16 cellular contexts compared by ENCODE assay signal in genomic region chr15:67224889-67225288, GRCh38. TPM values are rescaled to one million over a fixed set of nuclear protein-coding genes. Genes with fewer than 3 reads are reported as not detected.
DNase-seq lines count a peak whose midpoint lies in the region; ATAC-seq, FAIRE-seq and TF ChIP-seq lines count a peak whose summit lies in the region.
"Had no signal": no experiment of that assay in that cellular context is flagged by ENCODE, and none has a peak within 500 bp of the region (broad histone marks: within the 10 kb centered on the region; RNA-seq: fewer than 3 reads in every experiment).

No MANE protein-coding gene starts in this region.

- no peak overlapping the region for H2AFZ ChIP-seq in IMR-90 (replicated peaks; ENCODE audit: low read length, poor library complexity)
- H2AFZ ChIP-seq in mammary epithelial cell (ENCODE audit: low read depth, low read length) = no peak overlapping the region

- ATAC-seq in IMR-90 (ENCODE audit: low read depth) = peak; percentile 12; the same call in 1 of the 2 replicates
- ATAC-seq in foreskin keratinocyte = peak; percentile 92
- no peak for ATAC-seq in stimulated activated memory B cell treated with anti-CD40 and anti-IgM and Interleukin-4, amounts not matched to agents 10 μg/mL and 1 μg/mL and 100 μg/mL, for 72 hours
- ATAC-seq: Panc1 had no signal

- H3K79me2 ChIP-seq in mammary epithelial cell (ENCODE audit: insufficient read depth, low read length) = peaks cover 24% of the 10 kb centered on the region

- H3K4ac ChIP-seq in IMR-90 (ENCODE audit: low read depth, low read length) = no peak overlapping the region

- no peak overlapping the region for H3K4me3 ChIP-seq in IMR-90 (ENCODE audit: insufficient read depth, low read depth, low read length)
- no peak overlapping the region for H3K4me3 ChIP-seq in mammary epithelial cell (replicated peaks in 1 of 3; ENCODE audit: insufficient read depth in 1 of 3, low read depth in 2 of 3, low read length in 3 of 3)
- H3K4me3 ChIP-seq in small intestine (ENCODE audit: low read depth in 1 of 2, low read length in 2 of 2) = no peak overlapping the region

- intact Hi-C loops in IMR-90 (cut with micrococcal nuclease) = no loop called here
- intact Hi-C loops in mammary epithelial cell (cut with micrococcal nuclease) = loop anchor here (1.0 to 2.0 kb wide), 4 partner anchors 16 to 118 kb away; partner anchors contain the start of genes AAGAB and IQCH

- no peak for TF ChIP-seq POLR2A in IMR-90 (IDR thresholded peaks at IDR 0.05; ENCODE audit: low read depth, low read length)

- H3K9me3 Mint-ChIP-seq in stimulated activated memory B cell treated with anti-CD40 and anti-IgM and Interleukin-4, amounts not matched to agents 10 μg/mL and 1 μg/mL and 100 μg/mL, for 72 hours = no peaks in the 10 kb centered on the region

- H2BK5ac ChIP-seq in IMR-90 (ENCODE audit: low read depth, low read length, poor library complexity, severe bottlenecking) = peak overlapping the region; percentile 68

- no peak for FAIRE-seq in small intestine (lab: Jason Lieb, UNC)
- FAIRE-seq: HTR-8/SVneo had no signal

- no peaks in the 10 kb centered on the region for H3K27me3 Mint-ChIP-seq in stimulated activated memory B cell treated with anti-CD40 and anti-IgM and Interleukin-4, amounts not matched to agents 10 μg/mL and 1 μg/mL and 100 μg/mL, for 72 hours

- H3K36me3 ChIP-seq in IMR-90 (ENCODE audit: control insufficient read depth, insufficient read depth, low read length) (peaks cover 1% of the 10 kb centered on the region; the same call in 1 of the 2 replicates), mammary epithelial cell (ENCODE audit: insufficient read depth, low read length) (peaks cover 2% of the 10 kb centered on the region), small intestine (ENCODE audit: control insufficient read depth in 2 of 2, insufficient read depth in 2 of 2, low read length in 2 of 2) (no peaks in the 10 kb centered on the region)

- H3K79me1 ChIP-seq in IMR-90 (ENCODE audit: low read depth in 1 of 2, low read length in 2 of 2) = peaks cover 20 to 40% of the 10 kb centered on the region in 2 experiments

- H3K23ac ChIP-seq in IMR-90 (ENCODE audit: low read depth, low read length) = no peak overlapping the region

- dilution Hi-C loops in IMR-90 (cut with HindIII; ENCODE audit: low sequenced_read_pairs, unreplicated experiment) = no loop called here
- dilution Hi-C loops in mammary epithelial cell (cut with HindIII; ENCODE audit: low sequenced_read_pairs) = loop anchor here (5.0 kb wide), 1 partner anchor 78 kb away; no protein-coding TSS in a partner anchor

- no peak overlapping the region for H2AK5ac ChIP-seq in IMR-90 (ENCODE audit: low read depth, low read length)

- H3K9ac ChIP-seq in IMR-90 (ENCODE audit: low read depth, low read length) (no peak overlapping the region), mammary epithelial cell (ENCODE audit: insufficient read depth, low read length) (peak overlapping the region; percentile 61)

- H3K9me1 ChIP-seq in IMR-90 (ENCODE audit: insufficient read depth, low read length) = peaks cover 2% of the 10 kb centered on the region; the same call in 1 of the 2 replicates

- H2BK120ac ChIP-seq in IMR-90 (ENCODE audit: low read depth, low read length) = no peak overlapping the region

- TF ChIP-seq CTCF in IMR-90 (conservative IDR thresholded peaks at IDR 0.05; ENCODE audit: low read depth, low read length) (no peak), mammary epithelial cell (conservative IDR thresholded peaks at IDR 0.05 in 1 of 2, IDR thresholded peaks at IDR 0.05 in 1 of 2; ENCODE audit: extremely low read depth in 1 of 2, insufficient read depth in 1 of 2, low read depth in 1 of 2, low read length in 2 of 2) (no peak), foreskin keratinocyte (conservative IDR thresholded peaks at IDR 0.05) (no peak)

- no TSS peak for BruUV-seq in IMR-90 (replicated peaks; lab: Mats Ljungman, UMichigan)
- BruUV-seq in mammary epithelial cell (replicated peaks; lab: Mats Ljungman, UMichigan) = no TSS peak

- no peak overlapping the region for H2AK9ac ChIP-seq in IMR-90 (replicated peaks; ENCODE audit: low read depth, low read length, poor library complexity)

- H3K4me3 Mint-ChIP-seq in stimulated activated memory B cell treated with anti-CD40 and anti-IgM and Interleukin-4, amounts not matched to agents 10 μg/mL and 1 μg/mL and 100 μg/mL, for 72 hours = no peak overlapping the region

- in situ Hi-C loops in IMR-90 (cut with MboI; ENCODE audit: low sequenced_read_pairs) = no loop called here
- in situ Hi-C loops in mammary epithelial cell (cut with MboI; ENCODE audit: low sequenced_read_pairs in 2 of 2) = no loop called here

- no peak overlapping the region for H2BK15ac ChIP-seq in IMR-90 (ENCODE audit: low read depth, low read length)

- H3K4me1 ChIP-seq in IMR-90 (ENCODE audit: control insufficient read depth, insufficient read depth, low read length) (peaks cover 8% of the 10 kb centered on the region), mammary epithelial cell (ENCODE audit: insufficient read depth, low read length) (peaks cover 33% of the 10 kb centered on the region), foreskin keratinocyte (peaks cover 14% of the 10 kb centered on the region), small intestine (ENCODE audit: control insufficient read depth in 2 of 2, insufficient read depth in 1 of 2, low read depth in 1 of 2, low read length in 1 of 2) (no peaks in the 10 kb centered on the region)
- H3K4me1 ChIP-seq: Caco-2 had no signal

- H3K4me2 ChIP-seq in IMR-90 (ENCODE audit: low read depth, low read length) (peak overlapping the region; percentile 46; the same call in 1 of the 2 replicates), mammary epithelial cell (ENCODE audit: insufficient read depth, low read depth, low read length) (peak overlapping the region; percentile 67)

- no peak overlapping the region for H4K91ac ChIP-seq in IMR-90 (ENCODE audit: insufficient read depth, low read depth, low read length)

- POLR2A ChIA-PET in IMR-90 (lab: Charles Lee; ENCODE audit: unreplicated experiment) = no interaction called here

- no peak overlapping the region for H3K27ac Mint-ChIP-seq in stimulated activated memory B cell treated with anti-CD40 and anti-IgM and Interleukin-4, amounts not matched to agents 10 μg/mL and 1 μg/mL and 100 μg/mL, for 72 hours

- CTCF ChIA-PET in IMR-90 (lab: Yijun Ruan, JAX) = no interaction called here
- CTCF ChIA-PET in mammary epithelial cell (lab: Charles Lee; ENCODE audit: low non-redundant PET) = no interaction called here

- WGBS in IMR-90 (ENCODE audit: extremely low coverage in 2 of 2, insufficient read length in 1 of 2), 2 experiments = 100% methylated on average over 1 of the region's 3 CpGs; no CpG with 5 or more reads in 1 of the 2 experiments
- WGBS in mammary epithelial cell (ENCODE audit: low coverage, missing lambda C conversion rate) = 16% methylated on average over 3 of the region's 3 CpGs
- WGBS in small intestine, 3 donors = 22 to 78% (median 52%) methylated on average over 3 of the region's 3 CpGs

- peak overlapping the region; percentile 76; the same call in 1 of the 2 replicates for H4K5ac ChIP-seq in IMR-90 (ENCODE audit: low read depth, low read length)

- no peak overlapping the region for H3K56ac ChIP-seq in IMR-90 (ENCODE audit: extremely low read depth, insufficient read depth, low read length)

- H3K18ac ChIP-seq in IMR-90 (ENCODE audit: low read depth, low read length) = peak overlapping the region; percentile 74; the same call in 1 of the 2 replicates

- H4K8ac ChIP-seq in IMR-90 (ENCODE audit: low read depth in 2 of 2, low read length in 2 of 2) = peak overlapping the region in 1 of 2 experiments; percentile 13; a peak in 1 of 4 replicates

- DNase-seq in IMR-90 (no peak), mammary epithelial cell (peak; percentile 93), foreskin keratinocyte (peak; percentile 98 to 100), small intestine (peak; percentile 84)
- no peak for DNase-seq in activated CD4-positive, alpha-beta T cell treated with anti-CD3 and anti-CD28 coated beads for 48 hours
- DNase-seq in activated naive CD4-positive, alpha-beta T cell treated with anti-CD3 and anti-CD28 coated beads, Interleukin-2, amount 50 U/mL, for 16 hours = no peak
- DNase-seq: AML-193, Caco-2, DMS53, NCI-H1092 treated with DMSO at 0.1 percent for 48 hours, NCI-H1694, NCI-H2107, NCI-H69 had no signal

- H3K27me3 ChIP-seq in IMR-90 (ENCODE audit: control insufficient read depth, insufficient read depth, low read length) (no peaks in the 10 kb centered on the region), mammary epithelial cell (ENCODE audit: insufficient read depth, low read length) (no peaks in the 10 kb centered on the region), foreskin keratinocyte (no peaks in the 10 kb centered on the region), small intestine (ENCODE audit: control insufficient read depth in 2 of 2, insufficient read depth in 2 of 2, low read length in 2 of 2) (no peaks in the 10 kb centered on the region)

- no peak for TF ChIP-seq RAD21 in IMR-90 (IDR thresholded peaks at IDR 0.05; ENCODE audit: low read length)

- no peak overlapping the region for H3K14ac ChIP-seq in IMR-90 (replicated peaks; ENCODE audit: low read depth, low read length)

- H3K9me3 ChIP-seq in IMR-90 (ENCODE audit: control insufficient read depth, insufficient read depth, low read length) (no peaks in the 10 kb centered on the region), mammary epithelial cell (replicated peaks; ENCODE audit: insufficient read depth, low read length) (no peaks in the 10 kb centered on the region), small intestine (ENCODE audit: control insufficient read depth, low read depth) (no peaks in the 10 kb centered on the region)
- H3K9me3 ChIP-seq: Caco-2 had no signal

- no peak overlapping the region for H3K27ac ChIP-seq in IMR-90 (ENCODE audit: insufficient read depth, low read length)
- peak overlapping the region; percentile 95 for H3K27ac ChIP-seq in mammary epithelial cell (ENCODE audit: insufficient read depth, low read depth, low read length)
- peak overlapping the region; percentile 92 for H3K27ac ChIP-seq in foreskin keratinocyte
- no peak overlapping the region for H3K27ac ChIP-seq in small intestine (ENCODE audit: low read depth in 1 of 2, low read length in 1 of 2)

- H3K4me1 Mint-ChIP-seq in stimulated activated memory B cell treated with anti-CD40 and anti-IgM and Interleukin-4, amounts not matched to agents 10 μg/mL and 1 μg/mL and 100 μg/mL, for 72 hours = peaks cover 11% of the 10 kb centered on the region

- H4K20me1 ChIP-seq in IMR-90 (ENCODE audit: insufficient read depth, low read length) (no peaks in the 10 kb centered on the region; the same call in 1 of the 2 replicates), mammary epithelial cell (ENCODE audit: insufficient read depth, low read length) (no peaks in the 10 kb centered on the region)

- 0 out of 2 replicates have a peak overlapping the region, but pooled peaks have one; percentile 11 for H2BK20ac ChIP-seq in IMR-90 (ENCODE audit: low read depth, low read length)

- H3K36me3 Mint-ChIP-seq in stimulated activated memory B cell treated with anti-CD40 and anti-IgM and Interleukin-4, amounts not matched to agents 10 μg/mL and 1 μg/mL and 100 μg/mL, for 72 hours = peaks cover 32% of the 10 kb centered on the region

RNA-seq across cellular contexts. Expression of gene AAGAB, which starts 29.6 kb away (rescaled TPM):
- total RNA-seq in IMR-90 (2012; rRNA removed) (56.7 and 69.7 TPM in 2 replicates), mammary epithelial cell (10 to 100 TPM; 52.2 to 62.5 TPM), foreskin keratinocyte (52.0 and 55.8 TPM in 2 replicates)
- polyA plus RNA-seq in IMR-90 (2012; rRNA removed) (21.6 and 26.1 TPM in 2 replicates), mammary epithelial cell (44.5 TPM), foreskin keratinocyte (36.3 and 42.8 TPM in 2 replicates), small intestine (10 to 100 TPM; 23.0 to 27.9 (median 24.6) TPM)
- 6.9 and 12.3 TPM in 2 replicates for polyA plus RNA-seq in IMR-90 (2012; cell fraction: cytosol; rRNA removed)
- 5.6 and 13.9 TPM in 2 replicates for polyA plus RNA-seq in IMR-90 (2012; cell fraction: nucleus; rRNA removed; ENCODE audit: low replicate concordance)
- 90.5 TPM for polyA minus RNA-seq in mammary epithelial cell

RNA-seq across cellular contexts. Expression of gene IQCH, which starts 29.7 kb away (rescaled TPM):
- total RNA-seq in IMR-90 (2012; rRNA removed) (2.5 and 2.8 TPM in 2 replicates), mammary epithelial cell (1 to 10 TPM; 4.9 to 8.8 TPM), foreskin keratinocyte (2.6 and 3.3 TPM in 2 replicates)
- polyA plus RNA-seq in IMR-90 (2012; rRNA removed) (0.42 and 0.60 TPM in 2 replicates), mammary epithelial cell (1.0 TPM), foreskin keratinocyte (0.79 and 0.84 TPM in 2 replicates), small intestine (under 1 TPM in 2 of 3 donors, not detected in 1; 0.27 to 0.36 TPM)
- 0.12 and 0.66 TPM in 2 replicates for polyA plus RNA-seq in IMR-90 (2012; cell fraction: cytosol; rRNA removed)
- polyA plus RNA-seq in IMR-90 (2012; cell fraction: nucleus; rRNA removed; ENCODE audit: low replicate concordance) = 0.08 and 0.88 TPM in 2 replicates
- polyA minus RNA-seq in mammary epithelial cell = 13.3 TPM

Comparison
In these comparisons a context has a peak if more than half of its experiments do, and no peak if none do; other contexts are left out.
1. DNase-seq: peak in mammary epithelial cell (single experiment), foreskin keratinocyte (2 of 2) and small intestine (single experiment); none in IMR-90 (single experiment), activated CD4-positive, alpha-beta T cell treated with anti-CD3 and anti-CD28 coated beads for 48 hours (single experiment) and activated naive CD4-positive, alpha-beta T cell treated with anti-CD3 and anti-CD28 coated beads, Interleukin-2, amount 50 U/mL, for 16 hours (single experiment).
2. H3K27ac ChIP-seq: peak in mammary epithelial cell (single experiment) and foreskin keratinocyte (single experiment); none in IMR-90 (single experiment) and small intestine (0 of 2).